29 cellular contexts compared by ENCODE assay signal in genomic region chr12:122937622-122938091, GRCh38. TPM values are rescaled to one million over a fixed set of nuclear protein-coding genes. Genes with fewer than 3 reads are reported as not detected.
DNase-seq lines count a peak whose midpoint lies in the region; ATAC-seq, FAIRE-seq and TF ChIP-seq lines count a peak whose summit lies in the region.
"Had no signal": no experiment of that assay in that cellular context is flagged by ENCODE, and none has a peak within 500 bp of the region (broad histone marks: within the 10 kb centered on the region; RNA-seq: fewer than 3 reads in every experiment).

No MANE protein-coding gene starts in this region.

- FAIRE-seq in GM12891 (lab: Jason Lieb, UNC): peak; percentile 83
- FAIRE-seq: colon had no signal

- H3K36me3 Mint-ChIP-seq in T-helper 17 cell (ENCODE audit: low read depth): no peaks in the 10 kb centered on the region
- H3K36me3 Mint-ChIP-seq: natural killer cell treated with Interleukin-12 subunit alpha and Interleukin-12 subunit beta and Interleukin-15 and Interleukin-18, amount 100 ng/mL, for 72 hours had no signal

- H3K9me3 ChIP-seq in osteoblast (ENCODE audit: low read depth, low read length) (no peaks in the 10 kb centered on the region), T-helper 17 cell (ENCODE audit: control insufficient read depth, low read length, poor library complexity, severe bottlenecking) (no peaks in the 10 kb centered on the region)
- H3K9me3 ChIP-seq: adrenal gland, breast epithelium, left lung, SK-N-SH, tibial nerve had no signal

- H3K36me3 ChIP-seq in osteoblast (ENCODE audit: insufficient read depth, low read length): peaks cover 17% of the 10 kb centered on the region
- H3K36me3 ChIP-seq: adrenal gland, breast epithelium, left lung had no signal

- CTCF ChIA-PET in RWPE1 (lab: Yijun Ruan, JAX): no interaction called here

- in situ Hi-C loops in GM13976 (cut with MboI; ENCODE audit: low sequenced_read_pairs, unreplicated experiment): no loop called here

- POLR2A ChIA-PET in RWPE1 (lab: Yijun Ruan, JAX; ENCODE audit: low non-redundant PET): no interaction called here

- no peaks in the 10 kb centered on the region for H4K20me1 ChIP-seq in osteoblast (ENCODE audit: insufficient read depth, low read length)

- H3K27ac Mint-ChIP-seq in T-helper 17 cell: no peak overlapping the region
- H3K27ac Mint-ChIP-seq: natural killer cell treated with Interleukin-12 subunit alpha and Interleukin-12 subunit beta and Interleukin-15 and Interleukin-18, amount 100 ng/mL, for 72 hours had no signal

- H3K27me3 Mint-ChIP-seq in T-helper 17 cell: no peaks in the 10 kb centered on the region
- H3K27me3 Mint-ChIP-seq: natural killer cell treated with Interleukin-12 subunit alpha and Interleukin-12 subunit beta and Interleukin-15 and Interleukin-18, amount 100 ng/mL, for 72 hours; stimulated activated naive CD8-positive, alpha-beta T cell treated with anti-CD3 and anti-CD28 coated beads, Interleukin-15, amount 100 ng/mL, for 72 hours had no signal

- no peaks in the 10 kb centered on the region for H3K79me2 ChIP-seq in osteoblast (ENCODE audit: insufficient read depth, low read length)

- no peak overlapping the region for H3K4me3 ChIP-seq in osteoblast (ENCODE audit: insufficient read depth, low read length)
- H3K4me3 ChIP-seq: adrenal gland, breast epithelium, left lung, tibial nerve had no signal

- DNase-seq in GM12891 (ENCODE audit: insufficient read length, low spot score): no peak
- peak; percentile 16 for DNase-seq in M059J (ENCODE audit: low read depth)
- no peak for DNase-seq in RWPE1 (ENCODE audit: low spot score)
- peak; percentile 65 for DNase-seq in osteoblast (ENCODE audit: insufficient read length, low spot score, missing footprints)
- no peak for DNase-seq in T-helper 17 cell
- no peak for DNase-seq in GM13976 (ENCODE audit: low spot score)
- DNase-seq: activated CD4-positive, alpha-beta T cell treated with anti-CD3 and anti-CD28 coated beads for 48 hours; activated naive CD4-positive, alpha-beta T cell; activated T-cell treated with anti-CD3 and anti-CD28 coated beads, Interleukin-2, amount 50 U/mL, for 48 hours; effector CD8-positive, alpha-beta T cell; EL; foreskin melanocyte; hippocampal formation; left lung; NCI-H1417; NCI-H2081; NCI-H446 treated with DMSO at 0.1 percent for 48 hours; SK-N-SH; stimulated activated CD4-positive, alpha-beta T cell treated with anti-CD3 and anti-CD28 coated beads, Interleukin-12 subunit alpha, Interleukin-12 subunit beta, amount 100 ng/mL, for 4 hours; stimulated activated naive CD8-positive, alpha-beta T cell treated with anti-CD3 and anti-CD28 coated beads, Interleukin-15, amount 100 ng/mL, for 72 hours had no signal

- no peaks in the 10 kb centered on the region for H3K27me3 ChIP-seq in osteoblast (ENCODE audit: insufficient read depth, low read length)
- H3K27me3 ChIP-seq: adrenal gland, breast epithelium, left lung, tibial nerve had no signal

- no peak overlapping the region for H3K4me2 ChIP-seq in osteoblast (ENCODE audit: insufficient read depth, low read length)
- H3K4me2 ChIP-seq: SK-N-SH had no signal

- H3K4me3 Mint-ChIP-seq in T-helper 17 cell: no peak overlapping the region
- H3K4me3 Mint-ChIP-seq: natural killer cell treated with Interleukin-12 subunit alpha and Interleukin-12 subunit beta and Interleukin-15 and Interleukin-18, amount 100 ng/mL, for 72 hours; stimulated activated naive CD8-positive, alpha-beta T cell treated with anti-CD3 and anti-CD28 coated beads, Interleukin-15, amount 100 ng/mL, for 72 hours had no signal

- TF ChIP-seq POLR2A in GM12891 (IDR thresholded peaks at IDR 0.05; ENCODE audit: low read depth, low read length): no peak

- H3K27ac ChIP-seq in RWPE1 (peak overlapping the region; percentile 41; the same call in 1 of the 2 replicates), osteoblast (ENCODE audit: low read depth, low read length) (no peak overlapping the region)
- H3K27ac ChIP-seq: adrenal gland, breast epithelium, C4-2B, left lung, tibial nerve, VCaP had no signal

- ATAC-seq in HG03039 (IDR thresholded peaks at IDR 0.05; ENCODE audit: unreplicated experiment): no peak
- no peak for ATAC-seq in T-helper 17 cell
- ATAC-seq in HG02623 (IDR thresholded peaks at IDR 0.05; ENCODE audit: unreplicated experiment): no peak
- ATAC-seq: left lung; natural killer cell treated with Interleukin-12 subunit alpha and Interleukin-12 subunit beta and Interleukin-15 and Interleukin-18, amount 100 ng/mL, for 72 hours; stimulated activated naive CD8-positive, alpha-beta T cell treated with anti-CD3 and anti-CD28 coated beads, Interleukin-15, amount 100 ng/mL, for 72 hours had no signal

- no peak overlapping the region for H2AFZ ChIP-seq in osteoblast (ENCODE audit: low read length)

- no peak for TF ChIP-seq CTCF in RWPE1 (conservative IDR thresholded peaks at IDR 0.05; ENCODE audit: low read depth)
- no peak for TF ChIP-seq CTCF in osteoblast (IDR thresholded peaks at IDR 0.05; ENCODE audit: extremely low read depth, low read depth, low read length)
- no peak for TF ChIP-seq CTCF in GM13976 (IDR thresholded peaks at IDR 0.05; ENCODE audit: borderline replicate concordance, control extremely low read depth, extremely low read depth, insufficient read depth, missing control alignments)

- H3K4me1 Mint-ChIP-seq in T-helper 17 cell: no peaks in the 10 kb centered on the region

- H3K4me1 ChIP-seq in osteoblast (ENCODE audit: insufficient read depth, low read length): no peaks in the 10 kb centered on the region
- H3K4me1 ChIP-seq: adrenal gland, breast epithelium, tibial nerve had no signal

TF ChIP-seq in GM12891, 5 proteins besides CTCF, POLR2A, EP300 and RAD21:
- TF ChIP-seq SPI1 (IDR thresholded peaks at IDR 0.05; ENCODE audit: low read depth, low read length) (no peak), POU2F2 (IDR thresholded peaks at IDR 0.05; ENCODE audit: low read depth, low read length) (no peak), POLR2AphosphoS5 (IDR thresholded peaks at IDR 0.05; ENCODE audit: low read depth, low read length) (no peak), TAF1 (IDR thresholded peaks at IDR 0.05; ENCODE audit: low read depth, low read length) (no peak), PAX5 (IDR thresholded peaks at IDR 0.05; ENCODE audit: insufficient read depth, low read length, severe bottlenecking) (no peak)

RNA-seq across cellular contexts. Expression of gene ABCB9, which starts 28.6 kb away (rescaled TPM):
- 1.3 TPM for polyA plus RNA-seq in GM12891 (2012; ENCODE audit: low read depth, missing spikeins)
- 5.8 and 9.6 TPM in 2 replicates for total RNA-seq in M059J (2014; rRNA removed; shearing (Covaris generic))
- total RNA-seq in osteoblast (11.9 and 13.0 TPM in 2 replicates), T-helper 17 cell (1 to 10 TPM; 4.1 to 6.1 TPM)

RNA-seq across cellular contexts. Expression of gene OGFOD2, which starts 37.4 kb away (rescaled TPM):
- 14.0 TPM for polyA plus RNA-seq in GM12891 (2012; ENCODE audit: low read depth, missing spikeins)
- 13.0 and 17.2 TPM in 2 replicates for total RNA-seq in M059J (2014; rRNA removed; shearing (Covaris generic))
- total RNA-seq in osteoblast: 6.5 and 8.3 TPM in 2 replicates
- 10 to 100 TPM; 17.9 to 20.3 TPM for total RNA-seq in T-helper 17 cell

RNA-seq across cellular contexts. Expression of gene VPS37B, which starts 41.7 kb away (rescaled TPM):
- 20.8 TPM for polyA plus RNA-seq in GM12891 (2012; ENCODE audit: low read depth, missing spikeins)
- total RNA-seq in M059J (2014; rRNA removed; shearing (Covaris generic)): 27.7 and 28.9 TPM in 2 replicates
- 19.2 and 20.6 TPM in 2 replicates for total RNA-seq in osteoblast
- 10 to 100 TPM; 82.2 to 90.5 TPM for total RNA-seq in T-helper 17 cell

RNA-seq across cellular contexts. Expression of gene ARL6IP4, which starts 42.8 kb away (rescaled TPM):
- 194 TPM for polyA plus RNA-seq in GM12891 (2012; ENCODE audit: low read depth, missing spikeins)
- 99.5 and 197 TPM in 2 replicates for total RNA-seq in M059J (2014; rRNA removed; shearing (Covaris generic))
- 117 and 118 TPM in 2 replicates for total RNA-seq in osteoblast
- 100 to 1,000 TPM; 109 to 131 TPM for total RNA-seq in T-helper 17 cell

Comparison
In these comparisons a context has a peak if more than half of its experiments do, and no peak if none do; other contexts are left out.
1. DNase-seq: peak in M059J (single experiment) and osteoblast (single experiment); none in GM12891 (single experiment), RWPE1 (single experiment), T-helper 17 cell (0 of 3) and GM13976 (single experiment).